8 cellular contexts compared by ENCODE assay signal in genomic region chr4:38902695-38903094, GRCh38. TPM values are rescaled to one million over a fixed set of nuclear protein-coding genes. Genes with fewer than 3 reads are reported as not detected.
DNase-seq lines count a peak whose midpoint lies in the region; ATAC-seq and TF ChIP-seq lines count a peak whose summit lies in the region.

No MANE protein-coding gene starts in this region.

- peak; percentile 52 for ATAC-seq in HG02938 (IDR thresholded peaks at IDR 0.05; ENCODE audit: unreplicated experiment)

- peak; percentile 55 for TF ChIP-seq CTCF in progenitor cell of endocrine pancreas (IDR thresholded peaks at IDR 0.05; ENCODE audit: unreplicated experiment)
- no peak for TF ChIP-seq CTCF in lower leg skin (IDR thresholded peaks at IDR 0.05)

- H3K4me3 Mint-ChIP-seq in progenitor cell of endocrine pancreas (ENCODE audit: low read depth): no peak overlapping the region
- H3K4me3 Mint-ChIP-seq in activated T-cell treated with anti-CD3 and anti-CD28 coated beads, Interleukin-2, amount 50 U/mL, for 24 hours: no peak overlapping the region

- TF ChIP-seq POLR2A in erythroblast (IDR thresholded peaks at IDR 0.05; ENCODE audit: low read length): no peak
- TF ChIP-seq POLR2A in lower leg skin (IDR thresholded peaks at IDR 0.05): no peak

- H3K36me3 Mint-ChIP-seq in progenitor cell of endocrine pancreas (ENCODE audit: insufficient read depth): peaks cover 9% of the 10 kb centered on the region
- no peaks in the 10 kb centered on the region for H3K36me3 Mint-ChIP-seq in activated T-cell treated with anti-CD3 and anti-CD28 coated beads, Interleukin-2, amount 50 U/mL, for 24 hours (ENCODE audit: low read depth)

- no peaks in the 10 kb centered on the region for H3K27me3 Mint-ChIP-seq in progenitor cell of endocrine pancreas
- no peaks in the 10 kb centered on the region for H3K27me3 Mint-ChIP-seq in activated T-cell treated with anti-CD3 and anti-CD28 coated beads, Interleukin-2, amount 50 U/mL, for 24 hours

- intact Hi-C loops in lower leg skin (cut with DNase I; ENCODE audit: low total_unique reads): no loop called here

- H3K9me3 Mint-ChIP-seq in progenitor cell of endocrine pancreas (ENCODE audit: low read depth): no peaks in the 10 kb centered on the region
- H3K9me3 Mint-ChIP-seq in activated T-cell treated with anti-CD3 and anti-CD28 coated beads, Interleukin-2, amount 50 U/mL, for 24 hours: no peaks in the 10 kb centered on the region

- H3K4me3 ChIP-seq in lower leg skin (ENCODE audit: low read depth, poor library complexity, severe bottlenecking): no peak overlapping the region

- peaks cover 35% of the 10 kb centered on the region for H3K4me1 Mint-ChIP-seq in progenitor cell of endocrine pancreas (ENCODE audit: low read depth)
- peaks cover 9% of the 10 kb centered on the region for H3K4me1 Mint-ChIP-seq in activated T-cell treated with anti-CD3 and anti-CD28 coated beads, Interleukin-2, amount 50 U/mL, for 24 hours (ENCODE audit: low read depth)

- peak; percentile 28 for DNase-seq in DMS114 treated with DMSO at 0.1 percent for 48 hours (lab: John Stamatoyannopoulos, UW; ENCODE audit: unreplicated experiment)
- DNase-seq in OCI-M1 (lab: John Stamatoyannopoulos, UW): peak; percentile 74
- DNase-seq in erythroblast (lab: John Stamatoyannopoulos, UW): peak; percentile 29 to 57
- DNase-seq in progenitor cell of endocrine pancreas (ENCODE audit: low spot score, unreplicated experiment): no peak
- DNase-seq in cortex of kidney (lab: John Stamatoyannopoulos, UW): no peak
- DNase-seq in lower leg skin (ENCODE audit: low spot score in 2 of 2): no peak
- DNase-seq in activated T-cell treated with anti-CD3 and anti-CD28 coated beads, Interleukin-2, amount 50 U/mL, for 24 hours: no peak

- H3K27ac Mint-ChIP-seq in progenitor cell of endocrine pancreas: no peak overlapping the region
- no peak overlapping the region for H3K27ac Mint-ChIP-seq in activated T-cell treated with anti-CD3 and anti-CD28 coated beads, Interleukin-2, amount 50 U/mL, for 24 hours

RNA-seq across cellular contexts. Expression of gene FAM114A1, which starts 35.1 kb away (rescaled TPM):
- 31.2 and 32.6 TPM in 2 replicates for total RNA-seq in progenitor cell of endocrine pancreas
- 10 to 100 TPM; 49.8 to 71.0 (median 54.6) TPM for total RNA-seq in lower leg skin

RNA-seq across cellular contexts. Expression of gene TLR6, which starts 46.1 kb away (rescaled TPM):
- 0.89 and 1.1 TPM in 2 replicates for total RNA-seq in progenitor cell of endocrine pancreas
- 1 to 10 TPM; 1.1 to 4.0 (median 2.2) TPM for total RNA-seq in lower leg skin

Comparison
In these comparisons a context has a peak if more than half of its experiments do, and no peak if none do; other contexts are left out.
1. DNase-seq: peak in DMS114 treated with DMSO at 0.1 percent for 48 hours (single experiment), OCI-M1 (single experiment) and erythroblast (2 of 2); none in progenitor cell of endocrine pancreas (single experiment), cortex of kidney (single experiment), lower leg skin (0 of 2) and activated T-cell treated with anti-CD3 and anti-CD28 coated beads, Interleukin-2, amount 50 U/mL, for 24 hours (single experiment).